In genomic region chr2:85600235-85600575, GRCh38 we compare ENCODE assay signal across 1 cellular context.
TF ChIP-seq lines count a peak whose summit lies in the region.

No MANE protein-coding gene starts in this region.

TF ChIP-seq in HepG2, 621 proteins besides CTCF, POLR2A, EP300 and RAD21:
- TF ChIP-seq ZNF674 (CRISPR knock-in tag; IDR thresholded peaks at IDR 0.05; ENCODE audit: low read depth) (0 out of 2 replicates have a peak, but pooled peaks have one; percentile 35), NONO (IDR thresholded peaks at IDR 0.05) (no peak), NONO (CRISPR knock-in tag; conservative IDR thresholded peaks at IDR 0.05) (0 out of 2 replicates have a peak, but pooled peaks have one; percentile 40), HMGXB4 (CRISPR knock-in tag; IDR thresholded peaks at IDR 0.05; ENCODE audit: borderline replicate concordance in 1 of 2, low read depth in 1 of 2) (no peak), SALL2 (CRISPR knock-in tag; IDR thresholded peaks at IDR 0.05) (no peak), TP53 (CRISPR knock-in tag; conservative IDR thresholded peaks at IDR 0.05) (no peak), POLR2AphosphoS5 (IDR thresholded peaks at IDR 0.05; ENCODE audit: low read depth, low read length) (0 out of 2 replicates have a peak, but pooled peaks have one; percentile 5), AGO1 (IDR thresholded peaks at IDR 0.05; ENCODE audit: low read depth, low read length, poor library complexity, severe bottlenecking) (peak; percentile 10), POLR2G (IDR thresholded peaks at IDR 0.05; ENCODE audit: low read depth, low read length) (peak; percentile 58)
